2 cellular contexts compared by ENCODE assay signal in genomic region chr17:16981928-16982327, GRCh38.
TF ChIP-seq lines count a peak whose summit lies in the region.

No MANE protein-coding gene starts in this region.

TF ChIP-seq in GM23338, 12 proteins besides CTCF, POLR2A, EP300 and RAD21:
- TF ChIP-seq ZNF331 (CRISPR knock-in tag; IDR thresholded peaks at IDR 0.05; ENCODE audit: low read depth) (no peak), CREB1 (CRISPR knock-in tag; IDR thresholded peaks at IDR 0.05; ENCODE audit: low read depth) (no peak), JUNB (IDR thresholded peaks at IDR 0.05; ENCODE audit: unreplicated experiment) (no peak), POLR2AphosphoS5 (IDR thresholded peaks at IDR 0.05; ENCODE audit: low read depth) (no peak), ETS1 (IDR thresholded peaks at IDR 0.05) (no peak), EZH2 (IDR thresholded peaks at IDR 0.05; ENCODE audit: low read depth, unreplicated experiment) (no peak), EZH2phosphoT487 (IDR thresholded peaks at IDR 0.05; ENCODE audit: unreplicated experiment) (no peak), ZNF114 (CRISPR knock-in tag; IDR thresholded peaks at IDR 0.05) (no peak), NANOG (IDR thresholded peaks at IDR 0.05; ENCODE audit: borderline replicate concordance) (no peak), ZNF462 (CRISPR knock-in tag; IDR thresholded peaks at IDR 0.05) (no peak), STAT1 (IDR thresholded peaks at IDR 0.05; ENCODE audit: unreplicated experiment) (no peak)
- TF ChIP-seq, protein P1, sequence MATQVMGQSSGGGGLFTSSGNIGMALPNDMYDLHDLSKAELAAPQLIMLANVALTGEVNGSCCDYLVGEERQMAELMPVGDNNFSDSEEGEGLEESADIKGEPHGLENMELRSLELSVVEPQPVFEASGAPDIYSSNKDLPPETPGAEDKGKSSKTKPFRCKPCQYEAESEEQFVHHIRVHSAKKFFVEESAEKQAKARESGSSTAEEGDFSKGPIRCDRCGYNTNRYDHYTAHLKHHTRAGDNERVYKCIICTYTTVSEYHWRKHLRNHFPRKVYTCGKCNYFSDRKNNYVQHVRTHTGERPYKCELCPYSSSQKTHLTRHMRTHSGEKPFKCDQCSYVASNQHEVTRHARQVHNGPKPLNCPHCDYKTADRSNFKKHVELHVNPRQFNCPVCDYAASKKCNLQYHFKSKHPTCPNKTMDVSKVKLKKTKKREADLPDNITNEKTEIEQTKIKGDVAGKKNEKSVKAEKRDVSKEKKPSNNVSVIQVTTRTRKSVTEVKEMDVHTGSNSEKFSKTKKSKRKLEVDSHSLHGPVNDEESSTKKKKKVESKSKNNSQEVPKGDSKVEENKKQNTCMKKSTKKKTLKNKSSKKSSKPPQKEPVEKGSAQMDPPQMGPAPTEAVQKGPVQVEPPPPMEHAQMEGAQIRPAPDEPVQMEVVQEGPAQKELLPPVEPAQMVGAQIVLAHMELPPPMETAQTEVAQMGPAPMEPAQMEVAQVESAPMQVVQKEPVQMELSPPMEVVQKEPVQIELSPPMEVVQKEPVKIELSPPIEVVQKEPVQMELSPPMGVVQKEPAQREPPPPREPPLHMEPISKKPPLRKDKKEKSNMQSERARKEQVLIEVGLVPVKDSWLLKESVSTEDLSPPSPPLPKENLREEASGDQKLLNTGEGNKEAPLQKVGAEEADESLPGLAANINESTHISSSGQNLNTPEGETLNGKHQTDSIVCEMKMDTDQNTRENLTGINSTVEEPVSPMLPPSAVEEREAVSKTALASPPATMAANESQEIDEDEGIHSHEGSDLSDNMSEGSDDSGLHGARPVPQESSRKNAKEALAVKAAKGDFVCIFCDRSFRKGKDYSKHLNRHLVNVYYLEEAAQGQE (IDR thresholded peaks at IDR 0.05; ENCODE audit: unreplicated experiment): no peak
TF ChIP-seq in GM23338: peak in this region for 0.

TF ChIP-seq in GM12878, 131 proteins besides CTCF, POLR2A, EP300 and RAD21:
- TF ChIP-seq MTA3 (IDR thresholded peaks at IDR 0.05; ENCODE audit: borderline replicate concordance, low read length) (no peak), MEF2A (IDR thresholded peaks at IDR 0.05; ENCODE audit: insufficient read depth, low read depth, low read length) (no peak), SP1 (IDR thresholded peaks at IDR 0.05; ENCODE audit: low read depth, low read length) (no peak), NR2C2 (IDR thresholded peaks at IDR 0.05; ENCODE audit: borderline replicate concordance, control insufficient read depth, insufficient read length, low read depth) (no peak), CHD2 (IDR thresholded peaks at IDR 0.05; ENCODE audit: borderline replicate concordance, low read depth, low read length) (no peak), RFX5 (IDR thresholded peaks at IDR 0.05; ENCODE audit: low read depth, low read length) (no peak), EZH2 (IDR thresholded peaks at IDR 0.05; ENCODE audit: borderline replicate concordance, control insufficient read depth, low read depth, low read length) (no peak), DPF2 (IDR thresholded peaks at IDR 0.05) (no peak), SPI1 (IDR thresholded peaks at IDR 0.05; ENCODE audit: borderline replicate concordance, insufficient read depth, low read depth, low read length) (no peak)
- TF ChIP-seq, protein P2, sequence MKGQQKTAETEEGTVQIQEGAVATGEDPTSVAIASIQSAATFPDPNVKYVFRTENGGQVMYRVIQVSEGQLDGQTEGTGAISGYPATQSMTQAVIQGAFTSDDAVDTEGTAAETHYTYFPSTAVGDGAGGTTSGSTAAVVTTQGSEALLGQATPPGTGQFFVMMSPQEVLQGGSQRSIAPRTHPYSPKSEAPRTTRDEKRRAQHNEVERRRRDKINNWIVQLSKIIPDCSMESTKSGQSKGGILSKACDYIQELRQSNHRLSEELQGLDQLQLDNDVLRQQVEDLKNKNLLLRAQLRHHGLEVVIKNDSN (IDR thresholded peaks at IDR 0.05; ENCODE audit: borderline replicate concordance, extremely low read length, insufficient read depth, low read depth, low read length): no peak
- TF ChIP-seq, protein P3, sequence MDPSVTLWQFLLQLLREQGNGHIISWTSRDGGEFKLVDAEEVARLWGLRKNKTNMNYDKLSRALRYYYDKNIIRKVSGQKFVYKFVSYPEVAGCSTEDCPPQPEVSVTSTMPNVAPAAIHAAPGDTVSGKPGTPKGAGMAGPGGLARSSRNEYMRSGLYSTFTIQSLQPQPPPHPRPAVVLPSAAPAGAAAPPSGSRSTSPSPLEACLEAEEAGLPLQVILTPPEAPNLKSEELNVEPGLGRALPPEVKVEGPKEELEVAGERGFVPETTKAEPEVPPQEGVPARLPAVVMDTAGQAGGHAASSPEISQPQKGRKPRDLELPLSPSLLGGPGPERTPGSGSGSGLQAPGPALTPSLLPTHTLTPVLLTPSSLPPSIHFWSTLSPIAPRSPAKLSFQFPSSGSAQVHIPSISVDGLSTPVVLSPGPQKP (IDR thresholded peaks at IDR 0.05; ENCODE audit: low read depth, low read length): no peak
- TF ChIP-seq, protein P4, sequence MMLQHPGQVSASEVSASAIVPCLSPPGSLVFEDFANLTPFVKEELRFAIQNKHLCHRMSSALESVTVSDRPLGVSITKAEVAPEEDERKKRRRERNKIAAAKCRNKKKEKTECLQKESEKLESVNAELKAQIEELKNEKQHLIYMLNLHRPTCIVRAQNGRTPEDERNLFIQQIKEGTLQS (IDR thresholded peaks at IDR 0.05; ENCODE audit: borderline replicate concordance, extremely low read depth, low read depth, low read length): no peak
